Comparison of ENCODE assay signal across 11 cellular contexts in genomic region chr5:50665091-50665490, GRCh38. TPM values are rescaled to one million over a fixed set of nuclear protein-coding genes. Genes with fewer than 3 reads are reported as not detected.
DNase-seq lines count a peak whose midpoint lies in the region; ATAC-seq and TF ChIP-seq lines count a peak whose summit lies in the region.
"Had no signal": no experiment of that assay in that cellular context is flagged by ENCODE, and none has a peak within 500 bp of the region (broad histone marks: within the 10 kb centered on the region; RNA-seq: fewer than 3 reads in every experiment).

No MANE protein-coding gene starts in this region.

- H3K27ac Mint-ChIP-seq in activated naive CD4-positive, alpha-beta T cell treated with anti-CD3 and anti-CD28 coated beads, Interleukin-2, amount 50 U/mL, for 24 hours = peak overlapping the region; percentile 94
- H3K27ac Mint-ChIP-seq in activated T-helper 17 cell treated with anti-CD3 and anti-CD28 coated beads, Interleukin-2, amount 50 U/mL, for 72 hours = peak overlapping the region; percentile 99
- H3K27ac Mint-ChIP-seq in mesothelial cell of epicardium = no peak overlapping the region

- H3K9me3 ChIP-seq in adrenal gland (replicated peaks in 1 of 3) (no peaks in the 10 kb centered on the region), prostate gland (no peaks in the 10 kb centered on the region)

- no peaks in the 10 kb centered on the region for H3K9me3 Mint-ChIP-seq in activated naive CD4-positive, alpha-beta T cell treated with anti-CD3 and anti-CD28 coated beads, Interleukin-2, amount 50 U/mL, for 24 hours
- no peaks in the 10 kb centered on the region for H3K9me3 Mint-ChIP-seq in activated T-helper 17 cell treated with anti-CD3 and anti-CD28 coated beads, Interleukin-2, amount 50 U/mL, for 72 hours
- H3K9me3 Mint-ChIP-seq in mesothelial cell of epicardium = peaks cover 3% of the 10 kb centered on the region

- peak; percentile 28 for ATAC-seq in activated T-helper 17 cell treated with anti-CD3 and anti-CD28 coated beads, Interleukin-2, amount 50 U/mL, for 72 hours (replicated peaks)
- no peak for ATAC-seq in GM21825 (IDR thresholded peaks at IDR 0.05; ENCODE audit: unreplicated experiment)
- no peak for ATAC-seq in HG03378 (IDR thresholded peaks at IDR 0.05; ENCODE audit: unreplicated experiment)

- H3K4me1 Mint-ChIP-seq in activated naive CD4-positive, alpha-beta T cell treated with anti-CD3 and anti-CD28 coated beads, Interleukin-2, amount 50 U/mL, for 24 hours = peaks cover 47% of the 10 kb centered on the region
- H3K4me1 Mint-ChIP-seq in activated T-helper 17 cell treated with anti-CD3 and anti-CD28 coated beads, Interleukin-2, amount 50 U/mL, for 72 hours = peaks cover 16% of the 10 kb centered on the region
- H3K4me1 Mint-ChIP-seq in mesothelial cell of epicardium = peaks cover 25% of the 10 kb centered on the region

- no peak overlapping the region for H3K4me3 ChIP-seq in adrenal gland
- no peak overlapping the region for H3K4me3 ChIP-seq in prostate gland
- H3K4me3 ChIP-seq: lung had no signal

- peaks cover 1% of the 10 kb centered on the region for H3K36me3 Mint-ChIP-seq in activated naive CD4-positive, alpha-beta T cell treated with anti-CD3 and anti-CD28 coated beads, Interleukin-2, amount 50 U/mL, for 24 hours
- H3K36me3 Mint-ChIP-seq in activated T-helper 17 cell treated with anti-CD3 and anti-CD28 coated beads, Interleukin-2, amount 50 U/mL, for 72 hours (ENCODE audit: low read depth) = peaks cover 19% of the 10 kb centered on the region
- peaks cover 2% of the 10 kb centered on the region for H3K36me3 Mint-ChIP-seq in mesothelial cell of epicardium

- peak overlapping the region; percentile 92 for H3K4me3 Mint-ChIP-seq in activated naive CD4-positive, alpha-beta T cell treated with anti-CD3 and anti-CD28 coated beads, Interleukin-2, amount 50 U/mL, for 24 hours
- peak overlapping the region; percentile 99 for H3K4me3 Mint-ChIP-seq in activated T-helper 17 cell treated with anti-CD3 and anti-CD28 coated beads, Interleukin-2, amount 50 U/mL, for 72 hours
- peak overlapping the region; percentile 80 for H3K4me3 Mint-ChIP-seq in mesothelial cell of epicardium

- H3K27ac ChIP-seq in adrenal gland (no peak overlapping the region), prostate gland (no peak overlapping the region)
- H3K27ac ChIP-seq: SK-N-MC had no signal

- H3K36me3 ChIP-seq in adrenal gland (replicated peaks in 1 of 2) (no peaks in the 10 kb centered on the region), prostate gland (no peaks in the 10 kb centered on the region)

- DNase-seq in activated naive CD4-positive, alpha-beta T cell (lab: John Stamatoyannopoulos, UW) = no peak
- DNase-seq in mesothelial cell of epicardium (ENCODE audit: low spot score in 2 of 2, unreplicated experiment in 2 of 2) (no peak), adrenal gland (no peak), prostate gland (ENCODE audit: low spot score) (no peak)
- DNase-seq: NCI-H526 treated with DMSO at 0.1 percent for 48 hours had no signal

- TF ChIP-seq CTCF in mesothelial cell of epicardium (IDR thresholded peaks at IDR 0.05; ENCODE audit: unreplicated experiment) = no peak
- no peak for TF ChIP-seq CTCF in adrenal gland (IDR thresholded peaks at IDR 0.05)
- no peak for TF ChIP-seq CTCF in prostate gland (IDR thresholded peaks at IDR 0.05)

- no peak for TF ChIP-seq POLR2A in adrenal gland (IDR thresholded peaks at IDR 0.05)
- TF ChIP-seq POLR2A in prostate gland (IDR thresholded peaks at IDR 0.05) = no peak

- H3K27me3 ChIP-seq in adrenal gland = no peaks in the 10 kb centered on the region
- no peaks in the 10 kb centered on the region for H3K27me3 ChIP-seq in prostate gland (replicated peaks; ENCODE audit: insufficient read depth)

- no peaks in the 10 kb centered on the region for H3K27me3 Mint-ChIP-seq in activated naive CD4-positive, alpha-beta T cell treated with anti-CD3 and anti-CD28 coated beads, Interleukin-2, amount 50 U/mL, for 24 hours
- H3K27me3 Mint-ChIP-seq in activated T-helper 17 cell treated with anti-CD3 and anti-CD28 coated beads, Interleukin-2, amount 50 U/mL, for 72 hours = no peaks in the 10 kb centered on the region
- no peaks in the 10 kb centered on the region for H3K27me3 Mint-ChIP-seq in mesothelial cell of epicardium (ENCODE audit: low read depth)

- peaks cover 0 to 24% of the 10 kb centered on the region in 2 donors for H3K4me1 ChIP-seq in adrenal gland (replicated peaks in 1 of 2)
- H3K4me1 ChIP-seq in prostate gland (replicated peaks) = no peaks in the 10 kb centered on the region

- intact Hi-C loops in adrenal gland (cut with DNase I) (loop anchor here in 1 of 2 donors (10.0 kb wide), 1 partner anchor 80 kb away; no protein-coding TSS in a partner anchor), prostate gland (cut with DNase I) (no loop called here)

RNA-seq across cellular contexts. Expression of gene PARP8, which starts 1.3 kb away (rescaled TPM):
- 10 to 100 TPM; 32.4 to 57.2 TPM for total RNA-seq in activated T-helper 17 cell treated with anti-CD3 and anti-CD28 coated beads, Interleukin-2, amount 50 U/mL, for 72 hours
- total RNA-seq in mesothelial cell of epicardium = 27.0 to 29.4 TPM (median 27.5 TPM) in 3 replicates
- 10 to 100 TPM; 14.3 to 41.8 (median 30.2) TPM for total RNA-seq in adrenal gland
- 10 to 100 TPM; 10.5 to 25.1 (median 12.2) TPM for polyA plus RNA-seq in adrenal gland
- 10 to 100 TPM; 21.8 TPM for total RNA-seq in prostate gland
